1 cellular context compared by ENCODE assay signal in genomic region chrX:21911481-21911880, GRCh38.
TF ChIP-seq lines count a peak whose summit lies in the region.

No MANE protein-coding gene starts in this region.

TF ChIP-seq in SK-N-SH treated with all-trans-retinoic acid at 6 μM for 48 hours, 23 proteins besides CTCF, POLR2A, EP300 and RAD21 (continued from another document):
- TF ChIP-seq, protein P1, sequence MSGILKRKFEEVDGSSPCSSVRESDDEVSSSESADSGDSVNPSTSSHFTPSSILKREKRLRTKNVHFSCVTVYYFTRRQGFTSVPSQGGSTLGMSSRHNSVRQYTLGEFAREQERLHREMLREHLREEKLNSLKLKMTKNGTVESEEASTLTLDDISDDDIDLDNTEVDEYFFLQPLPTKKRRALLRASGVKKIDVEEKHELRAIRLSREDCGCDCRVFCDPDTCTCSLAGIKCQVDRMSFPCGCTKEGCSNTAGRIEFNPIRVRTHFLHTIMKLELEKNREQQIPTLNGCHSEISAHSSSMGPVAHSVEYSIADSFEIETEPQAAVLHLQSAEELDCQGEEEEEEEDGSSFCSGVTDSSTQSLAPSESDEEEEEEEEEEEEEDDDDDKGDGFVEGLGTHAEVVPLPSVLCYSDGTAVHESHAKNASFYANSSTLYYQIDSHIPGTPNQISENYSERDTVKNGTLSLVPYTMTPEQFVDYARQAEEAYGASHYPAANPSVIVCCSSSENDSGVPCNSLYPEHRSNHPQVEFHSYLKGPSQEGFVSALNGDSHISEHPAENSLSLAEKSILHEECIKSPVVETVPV (CRISPR knock-in tag; IDR thresholded peaks at IDR 0.05) = no peak
- no peak for TF ChIP-seq BACH2 (CRISPR knock-in tag; IDR thresholded peaks at IDR 0.05; ENCODE audit: borderline replicate concordance)
- no peak for TF ChIP-seq TOX (CRISPR knock-in tag; IDR thresholded peaks at IDR 0.05; ENCODE audit: borderline replicate concordance)
